8 cellular contexts compared by ENCODE assay signal in the genomic region with DNA sequence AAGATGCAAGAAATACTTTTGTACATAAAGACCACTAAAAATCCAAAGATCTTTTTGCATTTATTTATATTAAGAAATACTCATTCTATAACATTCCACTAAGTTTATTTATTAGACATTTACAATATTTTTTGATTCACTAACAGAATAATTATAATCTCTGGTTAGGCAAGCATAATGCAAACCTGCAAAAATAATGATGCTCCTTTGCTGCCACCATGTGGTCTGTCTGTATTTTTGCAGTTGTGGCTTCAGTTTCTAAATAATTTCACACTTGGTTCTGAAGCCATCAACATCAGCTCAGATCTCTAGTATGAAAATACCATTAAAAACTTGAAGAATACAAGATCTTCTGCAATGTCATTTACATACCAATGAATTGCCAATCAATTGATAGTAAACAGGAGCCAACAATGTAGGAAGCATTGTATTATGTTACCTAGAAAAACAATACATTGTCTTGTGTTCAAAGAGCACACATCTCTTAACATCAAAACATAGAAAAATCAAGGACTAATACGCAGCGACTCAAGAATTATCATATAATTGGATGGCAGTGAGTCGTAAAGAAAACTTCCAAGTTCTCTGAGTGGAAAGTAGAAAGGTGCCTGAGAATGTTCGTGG. TPM values are rescaled to one million over a fixed set of nuclear protein-coding genes. Genes with fewer than 3 reads are reported as not detected.
DNase-seq lines count a peak whose midpoint lies in the region; ATAC-seq and TF ChIP-seq lines count a peak whose summit lies in the region.

No MANE protein-coding gene starts in this region.

- peak; percentile 89 for TF ChIP-seq CTCF in PC-3 (conservative IDR thresholded peaks at IDR 0.05; ENCODE audit: low read depth, low read length)

- H2AFZ ChIP-seq in PC-3 (ENCODE audit: low read length), result peak overlapping the region; percentile 70

- H3K4me1 ChIP-seq in PC-3 (ENCODE audit: insufficient read depth, low read length), result peaks cover 29% of the 10 kb centered on the region

- no peaks in the 10 kb centered on the region for H3K79me2 ChIP-seq in PC-3 (ENCODE audit: low read length)

- peak; percentile 85 for DNase-seq in DMS114 treated with DMSO at 0.1 percent for 48 hours (lab: John Stamatoyannopoulos, UW; ENCODE audit: unreplicated experiment)
- DNase-seq in PC-3, result peak; percentile 67
- DNase-seq in amniotic epithelial cell (ENCODE audit: low read depth), result peak; percentile 67
- peak; percentile 38 for DNase-seq in iPS-NIHi7 (ENCODE audit: extremely low spot score)
- DNase-seq in stimulated activated CD4-positive, alpha-beta T cell treated with anti-CD3 and anti-CD28 coated beads, Interleukin-15, amount 100 ng/mL, for 24 hours, result peak; percentile 58

- no peaks in the 10 kb centered on the region for H4K20me1 ChIP-seq in PC-3 (ENCODE audit: low read length)

- no peak overlapping the region for H3K4me3 ChIP-seq in PC-3 (ENCODE audit: low read length)

- intact Hi-C loops in PC-3 (cut with micrococcal nuclease), result loop anchor here (1.0 to 5.0 kb wide), 8 partner anchors 65 to 1830 kb away; no protein-coding TSS in a partner anchor

- peak; percentile 82 for ATAC-seq in GM19372 (IDR thresholded peaks at IDR 0.05; ENCODE audit: low read depth, unreplicated experiment)
- peak; percentile 86 for ATAC-seq in HG03469 (IDR thresholded peaks at IDR 0.05; ENCODE audit: unreplicated experiment)
- peak; percentile 55 for ATAC-seq in PC-3
- no peak for ATAC-seq in GM19324 (IDR thresholded peaks at IDR 0.05; ENCODE audit: low FRiP score, unreplicated experiment)

- H3K4me2 ChIP-seq in PC-3 (ENCODE audit: low read length), result peak overlapping the region; percentile 35

- no peaks in the 10 kb centered on the region for H3K36me3 ChIP-seq in PC-3 (ENCODE audit: low read depth, low read length)

- CTCF ChIA-PET in PC-3 (lab: Charles Lee), result interaction anchor here (0.6 to 0.7 kb wide), 2 partner anchors 318 to 428 kb away, joined by 3 to 4 read pairs; no protein-coding TSS in a partner anchor

- H3K27me3 ChIP-seq in PC-3 (ENCODE audit: low read length), result no peaks in the 10 kb centered on the region

- H3K9ac ChIP-seq in PC-3 (ENCODE audit: low read length), result 0 out of 2 replicates have a peak overlapping the region, but pooled peaks have one; percentile 6

- no TSS peak for BruUV-seq in PC-3 (replicated peaks; lab: Mats Ljungman, UMichigan)

- no peaks in the 10 kb centered on the region for H3K9me3 ChIP-seq in PC-3 (ENCODE audit: low read length)

- POLR2A ChIA-PET in PC-3 (lab: Charles Lee; ENCODE audit: unreplicated experiment), result interaction anchor here (0.6 kb wide), 1 partner anchor 262 kb away, joined by 4 read pairs; no protein-coding TSS in a partner anchor

- H3F3A ChIP-seq in PC-3 (ENCODE audit: low read length, unreplicated experiment), result no peaks in the 10 kb centered on the region

- no peaks in the 10 kb centered on the region for H3K9me2 ChIP-seq in PC-3 (replicated peaks; ENCODE audit: low read length)

- H3K27ac ChIP-seq in PC-3 (ENCODE audit: low read length), result peak overlapping the region; percentile 29; the same call in 1 of the 2 replicates

RNA-seq across cellular contexts. Expression of gene WDR75, which starts 28.8 kb away (rescaled TPM):
- 48.0 and 62.5 TPM in 2 replicates for total RNA-seq in PC-3 (2014; rRNA removed)
